20 cellular contexts compared by ENCODE assay signal in genomic region chr6:46484081-46484820, GRCh38. TPM values are rescaled to one million over a fixed set of nuclear protein-coding genes. Genes with fewer than 3 reads are reported as not detected.
DNase-seq lines count a peak whose midpoint lies in the region; ATAC-seq and TF ChIP-seq lines count a peak whose summit lies in the region.
"Had no signal": no experiment of that assay in that cellular context is flagged by ENCODE, and none has a peak within 500 bp of the region (broad histone marks: within the 10 kb centered on the region; RNA-seq: fewer than 3 reads in every experiment).

No MANE protein-coding gene starts in this region.

- DNase-seq in NCI-H82 (lab: John Stamatoyannopoulos, UW): peak; percentile 14
- no peak for DNase-seq in NCI-H82 treated with DMSO at 0.1 percent for 48 hours (lab: John Stamatoyannopoulos, UW; ENCODE audit: unreplicated experiment)
- peak in 1 of 2 donors; percentile 71 for DNase-seq in cardiac muscle cell (ENCODE audit: low read depth in 1 of 2, low spot score in 1 of 2)
- peak; percentile 61 for DNase-seq in medulla oblongata (ENCODE audit: extremely low spot score)
- no peak for DNase-seq in tibial artery
- no peak for DNase-seq in iPS-NIHi11 (ENCODE audit: low spot score)
- no peak for DNase-seq in 8988T
- DNase-seq: BE2C; Caco-2; CD4-positive, CD25-positive, alpha-beta regulatory T cell; Kasumi-1; MG63; NCI-H1048; NCI-H1436; NCI-H2029; NCI-H446; NCI-H748 treated with DMSO at 0.1 percent for 48 hours; SIG-M5 had no signal

- H3K4me1 ChIP-seq in cardiac muscle cell (ENCODE audit: low read depth) (peaks cover 68% of the 10 kb centered on the region), tibial artery (peaks cover 0 to 88% (median 19%) of the 10 kb centered on the region in 4 donors)
- H3K4me1 ChIP-seq: BE2C, Caco-2 had no signal

- H3K27me3 ChIP-seq in cardiac muscle cell: no peaks in the 10 kb centered on the region
- no peaks in the 10 kb centered on the region for H3K27me3 ChIP-seq in tibial artery
- H3K27me3 ChIP-seq: MG63 had no signal

- no peak for TF ChIP-seq CTCF in cardiac muscle cell (IDR thresholded peaks at IDR 0.05; ENCODE audit: low read depth, low read length)
- no peak for TF ChIP-seq CTCF in tibial artery (IDR thresholded peaks at IDR 0.05)

- intact Hi-C loops in tibial artery (cut with DNase I; ENCODE audit: low total_unique reads): no loop called here

- H3K9me3 ChIP-seq in cardiac muscle cell (ENCODE audit: low read depth) (no peaks in the 10 kb centered on the region), tibial artery (no peaks in the 10 kb centered on the region)
- H3K9me3 ChIP-seq: BE2C, Caco-2, MG63 had no signal

- no peak overlapping the region for H3K4me3 ChIP-seq in cardiac muscle cell
- H3K4me3 ChIP-seq in tibial artery: no peak overlapping the region
- H3K4me3 ChIP-seq: MG63 had no signal

- H3K27ac ChIP-seq in cardiac muscle cell: peak overlapping the region; percentile 78
- peak overlapping the region; percentile 5 to 46 for H3K27ac ChIP-seq in tibial artery
- H3K27ac ChIP-seq: 22Rv1 had no signal

- ATAC-seq in HG02840 (IDR thresholded peaks at IDR 0.05; ENCODE audit: low FRiP score, unreplicated experiment): no peak

- no peaks in the 10 kb centered on the region for H3K36me3 ChIP-seq in cardiac muscle cell
- peaks cover 0 to 5% (median 0%) of the 10 kb centered on the region in 3 donors for H3K36me3 ChIP-seq in tibial artery
- H3K36me3 ChIP-seq: BE2C, MG63 had no signal

RNA-seq across cellular contexts. Expression of gene RCAN2, which starts 7.0 kb away (rescaled TPM):
- total RNA-seq in cardiac muscle cell: 33.8 and 44.9 TPM in 2 replicates
- polyA plus RNA-seq in cardiac muscle cell: 55.6 and 105 TPM in 2 replicates
- total RNA-seq: Caco-2; CD4-positive, CD25-positive, alpha-beta regulatory T cell had no signal

Comparison
In these comparisons a context has a peak if more than half of its experiments do, and no peak if none do; other contexts are left out.
1. DNase-seq: peak in NCI-H82 (single experiment) and medulla oblongata (single experiment); none in NCI-H82 treated with DMSO at 0.1 percent for 48 hours (single experiment), tibial artery (0 of 2), iPS-NIHi11 (single experiment) and 8988T (single experiment).